Comparison of ENCODE assay signal across 11 cellular contexts in the genomic region with DNA sequence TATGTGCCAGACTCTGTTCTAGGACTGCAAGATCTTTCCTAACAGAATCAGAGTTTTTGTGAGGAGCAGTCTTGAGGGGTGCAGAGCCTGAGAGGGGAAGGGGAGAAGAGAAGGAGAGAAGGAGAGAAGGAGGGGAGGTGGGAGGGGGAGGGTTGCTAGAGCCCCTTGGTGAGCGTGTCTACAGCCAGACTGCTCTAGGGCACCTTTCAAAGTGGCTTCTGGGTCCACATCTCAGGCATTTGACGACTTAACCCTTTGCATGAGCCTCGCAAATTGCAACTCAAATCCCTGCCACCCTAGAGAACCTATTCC. TPM values are rescaled to one million over a fixed set of nuclear protein-coding genes. Genes with fewer than 3 reads are reported as not detected.
DNase-seq lines count a peak whose midpoint lies in the region; ATAC-seq, FAIRE-seq and TF ChIP-seq lines count a peak whose summit lies in the region.
"Had no signal": no experiment of that assay in that cellular context is flagged by ENCODE, and none has a peak within 500 bp of the region (broad histone marks: within the 10 kb centered on the region; RNA-seq: fewer than 3 reads in every experiment).

No MANE protein-coding gene starts in this region.

- no peak for TF ChIP-seq POLR2A in H1 (IDR thresholded peaks at IDR 0.05; ENCODE audit: control extremely low read depth in 1 of 2, low read depth in 2 of 2, low read length in 2 of 2)

- H4K8ac ChIP-seq in H1 (ENCODE audit: extremely low read depth, insufficient read depth, low read length), result no peak overlapping the region

- H4K20me1 ChIP-seq in H1 (replicated peaks in 1 of 2; ENCODE audit: control insufficient read depth in 1 of 2, insufficient read depth in 2 of 2, low read length in 2 of 2), result peaks cover 0 to 1% of the 10 kb centered on the region in 2 experiments

- ATAC-seq in natural killer cell, result no peak
- ATAC-seq in natural killer cell treated with Interleukin-12 subunit alpha and Interleukin-12 subunit beta and Interleukin-15 and Interleukin-18, amount 100 ng/mL, for 72 hours, result no peak
- no peak for ATAC-seq in HG02970 (IDR thresholded peaks at IDR 0.05; ENCODE audit: low FRiP score, unreplicated experiment)

- no peaks in the 10 kb centered on the region for H3K79me2 ChIP-seq in H1 (ENCODE audit: control insufficient read depth in 1 of 2, insufficient read depth in 2 of 2, low read length in 2 of 2)

- no peak for TF ChIP-seq EP300 in H1 (IDR thresholded peaks at IDR 0.05; ENCODE audit: borderline replicate concordance in 1 of 2, low read depth in 2 of 2, low read length in 2 of 2)

- no peak overlapping the region for H2BK20ac ChIP-seq in H1 (ENCODE audit: low read length)

- H3K4me1 Mint-ChIP-seq in natural killer cell, result peaks cover 5% of the 10 kb centered on the region in 2 donors
- H3K4me1 Mint-ChIP-seq in natural killer cell treated with Interleukin-12 subunit alpha and Interleukin-12 subunit beta and Interleukin-15 and Interleukin-18, amount 100 ng/mL, for 72 hours (ENCODE audit: low read depth in 2 of 2), result peaks cover 2 to 5% of the 10 kb centered on the region in 2 donors
- H3K4me1 Mint-ChIP-seq: CD4-positive, CD25-positive, alpha-beta regulatory T cell had no signal

- H4K91ac ChIP-seq in H1 (replicated peaks; ENCODE audit: insufficient read length, low read length), result no peak overlapping the region

- intact Hi-C loops in natural killer cell (cut with micrococcal nuclease), result no loop called here

- H3K9ac ChIP-seq in H1 (replicated peaks in 1 of 4; ENCODE audit: extremely low read depth in 1 of 4, low read depth in 3 of 4, low read length in 3 of 4), result no peak overlapping the region

- WGBS in H1 (ENCODE audit: extremely low coverage in 1 of 2, insufficient coverage in 1 of 2, insufficient read length in 1 of 2, insufficient replicate concordance in 2 of 2, low coverage in 1 of 2, low lambda C conversion rate in 2 of 2, missing lambda C conversion rate in 1 of 2), 2 experiments, result 31% methylated on average over 3 of the region's 3 CpGs; no CpG with 5 or more reads in 1 of the 2 experiments

- no peak overlapping the region for H3K18ac ChIP-seq in H1 (ENCODE audit: extremely low read depth, low read length)

- no peak overlapping the region for H2BK15ac ChIP-seq in H1 (ENCODE audit: low read length)

- DNase-seq in natural killer cell, result no peak
- no peak for DNase-seq in natural killer cell treated with Interleukin-12 subunit alpha and Interleukin-12 subunit beta and Interleukin-15 and Interleukin-18, amount 100 ng/mL, for 72 hours (ENCODE audit: low spot score)
- DNase-seq in RWPE1 (ENCODE audit: low spot score), result no peak
- no peak for DNase-seq in H1 (ENCODE audit: low read depth in 1 of 2, low spot score in 2 of 2)
- DNase-seq in HT-29 (ENCODE audit: low spot score), result no peak
- no peak for DNase-seq in SIG-M5 treated with dmso at 0.1 percent for 504 hours (lab: John Stamatoyannopoulos, UW; ENCODE audit: unreplicated experiment)
- DNase-seq: GOT3 had no signal

- no peak overlapping the region for H4K5ac ChIP-seq in H1 (ENCODE audit: insufficient read length, low read depth, low read length)

- TF ChIP-seq RAD21 in H1 (IDR thresholded peaks at IDR 0.05 in 1 of 2, conservative IDR thresholded peaks at IDR 0.05 in 1 of 2; ENCODE audit: low read depth in 2 of 2, low read length in 2 of 2), result no peak

- H3K9me3 ChIP-seq in H1 (ENCODE audit: insufficient read depth in 2 of 2, low read depth in 1 of 2, low read length in 1 of 2), result no peaks in the 10 kb centered on the region

- peaks cover 0 to 10% (median 5%) of the 10 kb centered on the region in 4 experiments; a peak in 2 of 7 replicates for H3K27me3 ChIP-seq in H1 (replicated peaks in 1 of 4; ENCODE audit: control insufficient read depth in 3 of 4, extremely low read depth in 1 of 4, insufficient read depth in 3 of 4, low read length in 3 of 4)

- no peak overlapping the region for H2BK120ac ChIP-seq in H1 (replicated peaks; ENCODE audit: low read depth, low read length)

- no peaks in the 10 kb centered on the region for H3K36me3 ChIP-seq in H1 (ENCODE audit: control insufficient read depth in 2 of 4, insufficient read depth in 4 of 4, low read length in 3 of 4)

- H3K4ac ChIP-seq in H1 (replicated peaks; ENCODE audit: insufficient read length, low read depth, low read length), result no peak overlapping the region

- no peak overlapping the region for H3K56ac ChIP-seq in H1 (replicated peaks; ENCODE audit: insufficient read length, low read depth, low read length)

- no peaks in the 10 kb centered on the region for H3K23me2 ChIP-seq in H1 (ENCODE audit: low read depth, low read length)

- H2BK12ac ChIP-seq in H1 (ENCODE audit: low read depth, low read length), result no peak overlapping the region

- no peak overlapping the region for H3K4me2 ChIP-seq in H1 (ENCODE audit: insufficient read depth in 1 of 2, low read depth in 2 of 2, low read length in 2 of 2)

- no peak overlapping the region for H3K23ac ChIP-seq in H1 (ENCODE audit: insufficient read length)

- CTCF ChIA-PET in RWPE1 (lab: Yijun Ruan, JAX) (interaction anchor here (0.6 to 3.8 kb wide), 8 partner anchors 45 to 1429 kb away, joined by 3 to 58 read pairs (median 3); no protein-coding TSS in a partner anchor), H1 (lab: Charles Lee; ENCODE audit: partially characterized antibody) (interaction anchor here (0.7 to 18.6 kb wide), 61 partner anchors 10 to 506 kb away, joined by 3 to 347 read pairs (median 7); partner anchors contain the start of gene LRRC4)

- H3K27me3 Mint-ChIP-seq in natural killer cell (ENCODE audit: low read depth in 2 of 2), result peaks cover 0 to 14% of the 10 kb centered on the region in 2 donors
- H3K27me3 Mint-ChIP-seq in natural killer cell treated with Interleukin-12 subunit alpha and Interleukin-12 subunit beta and Interleukin-15 and Interleukin-18, amount 100 ng/mL, for 72 hours, result peaks cover 8 to 15% of the 10 kb centered on the region in 2 donors

- H3K79me1 ChIP-seq in H1 (ENCODE audit: low read depth, low read length), result no peaks in the 10 kb centered on the region

- H3K4me1 ChIP-seq in H1 (replicated peaks in 1 of 4; ENCODE audit: control insufficient read depth in 3 of 4, insufficient read depth in 4 of 4, low read length in 3 of 4), result peaks cover 6 to 16% (median 7%) of the 10 kb centered on the region in 4 experiments; a peak in 6 of 7 replicates

- H2AFZ ChIP-seq in H1 (ENCODE audit: low read length), result no peak overlapping the region

- no peak overlapping the region for H2BK5ac ChIP-seq in H1 (ENCODE audit: low read depth, low read length)

- no peak for FAIRE-seq in H1 (lab: Jason Lieb, UNC)

- H3K4me3 ChIP-seq in H1 (ENCODE audit: extremely low read depth in 1 of 4, insufficient read depth in 2 of 4, low read depth in 3 of 4, low read length in 4 of 4), result no peak overlapping the region

- H3K36me3 Mint-ChIP-seq in natural killer cell, result no peaks in the 10 kb centered on the region
- H3K36me3 Mint-ChIP-seq in natural killer cell treated with Interleukin-12 subunit alpha and Interleukin-12 subunit beta and Interleukin-15 and Interleukin-18, amount 100 ng/mL, for 72 hours, result no peaks in the 10 kb centered on the region
- H3K36me3 Mint-ChIP-seq: CD4-positive, CD25-positive, alpha-beta regulatory T cell had no signal

- H3K14ac ChIP-seq in H1 (ENCODE audit: insufficient read length), result no peak overlapping the region

- POLR2A ChIA-PET in RWPE1 (lab: Yijun Ruan, JAX; ENCODE audit: low non-redundant PET) (no interaction called here), H1 (lab: Charles Lee; ENCODE audit: partially characterized antibody) (interaction anchor here (0.7 to 2.1 kb wide), 5 partner anchors 10 to 108 kb away, joined by 3 to 6 read pairs (median 4); no protein-coding TSS in a partner anchor)

- TF ChIP-seq CTCF in natural killer cell (IDR thresholded peaks at IDR 0.05) (peak; percentile 1), RWPE1 (conservative IDR thresholded peaks at IDR 0.05; ENCODE audit: low read depth) (peak; percentile 76), H1 (IDR thresholded peaks at IDR 0.05; ENCODE audit: control extremely low read depth in 1 of 3, insufficient read depth in 1 of 3, low read depth in 1 of 3, low read length in 3 of 3) (no peak)

- no peak overlapping the region for H3K27ac Mint-ChIP-seq in natural killer cell
- no peak overlapping the region for H3K27ac Mint-ChIP-seq in natural killer cell treated with Interleukin-12 subunit alpha and Interleukin-12 subunit beta and Interleukin-15 and Interleukin-18, amount 100 ng/mL, for 72 hours
- H3K27ac Mint-ChIP-seq: CD4-positive, CD25-positive, alpha-beta regulatory T cell had no signal

- H3K4me3 Mint-ChIP-seq in natural killer cell, result no peak overlapping the region
- no peak overlapping the region for H3K4me3 Mint-ChIP-seq in natural killer cell treated with Interleukin-12 subunit alpha and Interleukin-12 subunit beta and Interleukin-15 and Interleukin-18, amount 100 ng/mL, for 72 hours
- H3K4me3 Mint-ChIP-seq: CD4-positive, CD25-positive, alpha-beta regulatory T cell had no signal

- H2AK5ac ChIP-seq in H1 (ENCODE audit: low read depth, low read length), result no peak overlapping the region

- H3K27ac ChIP-seq in RWPE1 (no peak overlapping the region), H1 (ENCODE audit: low read depth, low read length) (no peak overlapping the region)

- H3K9me3 Mint-ChIP-seq in natural killer cell, result no peaks in the 10 kb centered on the region
- H3K9me3 Mint-ChIP-seq in natural killer cell treated with Interleukin-12 subunit alpha and Interleukin-12 subunit beta and Interleukin-15 and Interleukin-18, amount 100 ng/mL, for 72 hours, result no peaks in the 10 kb centered on the region

TF ChIP-seq in H1, 55 proteins besides CTCF, POLR2A, EP300 and RAD21:
- TF ChIP-seq TAF7 (optimal IDR thresholded peaks at IDR 0.05; ENCODE audit: borderline replicate concordance, low read depth, low read length) (no peak), ZNF274 (IDR thresholded peaks at IDR 0.05; ENCODE audit: borderline replicate concordance, extremely low read depth, low read length) (no peak), KDM1A (IDR thresholded peaks at IDR 0.05; ENCODE audit: borderline replicate concordance, low read length) (peak; percentile 35; the same call in 1 of the 2 replicates), YY1 (IDR thresholded peaks at IDR 0.05; ENCODE audit: low read depth, low read length) (no peak)

RNA-seq across cellular contexts. Expression of gene LEP, which starts 31.1 kb away (rescaled TPM):
- total RNA-seq in natural killer cell, result not detected
- total RNA-seq in natural killer cell treated with Interleukin-12 subunit alpha and Interleukin-12 subunit beta and Interleukin-15 and Interleukin-18, amount 100 ng/mL, for 72 hours, result not detected
- total RNA-seq in H1 (2021; fragmentation: NEBNext Ultra II Directional; extraction: Animal tissue kit (Norgen Biotek cat#: 25700)), result not detected in 2 replicates
- polyA plus RNA-seq in H1 (2011; rRNA removed), result not detected in 2 replicates
- not detected for polyA plus RNA-seq in H1 (2011; cell fraction: cytosol; rRNA removed)
- polyA plus RNA-seq in H1 (2011; cell fraction: nucleus; rRNA removed), result not detected
- polyA plus RNA-seq in H1 (2012, experiment 1 of 2), result not detected in 4 replicates
- polyA plus RNA-seq in H1 (2012, experiment 2 of 2), result not detected
- not detected for polyA plus RNA-seq in H1 (2013, experiment 1 of 2)
- not detected for polyA plus RNA-seq in H1 (2013, experiment 2 of 2)
- polyA minus RNA-seq in H1 (2011; rRNA and poly(A)+ RNA removed), result not detected in 2 replicates
- polyA minus RNA-seq in H1 (2011; cell fraction: cytosol; rRNA and poly(A)+ RNA removed), result not detected
- polyA minus RNA-seq in H1 (2011; cell fraction: nucleus; rRNA and poly(A)+ RNA removed), result not detected
- not detected in 2 replicates for total RNA-seq in HT-29 (2014; rRNA removed; shearing (Covaris generic))
- total RNA-seq: CD4-positive, CD25-positive, alpha-beta regulatory T cell; LHCN-M2; NCI-H460 had no signal
- polyA plus RNA-seq: CD4-positive, CD25-positive, alpha-beta regulatory T cell had no signal

Comparison
In these comparisons a context has a peak if more than half of its experiments do, and no peak if none do; other contexts are left out.
1. CTCF ChIP-seq: peak in natural killer cell (single experiment) and RWPE1 (single experiment); none in H1 (0 of 3).